ENCODE assay signal across 10 cellular contexts in the genomic region with DNA sequence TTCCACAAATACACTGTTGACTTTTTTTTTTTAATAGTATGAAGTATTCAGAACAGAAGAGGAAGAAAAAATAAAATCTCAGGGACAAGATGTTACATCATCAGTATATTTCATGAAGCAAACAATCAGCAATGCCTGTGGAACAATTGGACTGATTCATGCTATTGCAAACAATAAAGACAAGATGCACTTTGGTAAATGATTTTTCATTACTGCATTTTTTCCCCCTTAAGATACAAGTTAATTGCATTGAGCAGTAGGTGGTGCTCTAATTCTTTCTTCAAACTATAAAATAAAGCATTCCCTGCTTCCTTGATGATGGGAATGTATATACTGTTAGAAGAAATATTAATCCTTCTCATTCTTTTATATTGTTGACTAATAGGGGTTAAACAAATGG. TPM values are rescaled to one million over a fixed set of nuclear protein-coding genes. Genes with fewer than 3 reads are reported as not detected.
A peak's percentile ranks its signal among the peaks of the same experiment; 100 is the strongest.
DNase-seq lines count a peak whose midpoint lies in the region; ATAC-seq, FAIRE-seq and TF ChIP-seq lines count a peak whose summit lies in the region.
"Had no signal": no experiment of that assay in that cellular context is flagged by ENCODE, and none has a peak within 500 bp of the region (broad histone marks: within the 10 kb centered on the region; RNA-seq: fewer than 3 reads in every experiment).

No MANE protein-coding gene starts in this region.

- H3K9ac ChIP-seq in neural cell (ENCODE audit: low read length), result no peak overlapping the region

- peak; percentile 60 for TF ChIP-seq RAD21 in neural cell (conservative IDR thresholded peaks at IDR 0.05)

- no peak for TF ChIP-seq POLR2A in body of pancreas (IDR thresholded peaks at IDR 0.05)

- no peaks in the 10 kb centered on the region for H3K9me2 ChIP-seq in neural cell (ENCODE audit: insufficient read depth, low read length)

- intact Hi-C loops in body of pancreas (cut with DNase I), result no loop called here

- ATAC-seq in body of pancreas (no peak), GM18520 (IDR thresholded peaks at IDR 0.05; ENCODE audit: unreplicated experiment) (no peak)

- TF ChIP-seq EP300 in neural cell (conservative IDR thresholded peaks at IDR 0.05; ENCODE audit: poor library complexity, severe bottlenecking), result no peak

- no peak overlapping the region for H2AFZ ChIP-seq in neural cell (ENCODE audit: low read depth, low read length)

- H3K4me2 ChIP-seq in neural cell (ENCODE audit: low read length), result no peak overlapping the region

- no peaks in the 10 kb centered on the region for H4K20me1 ChIP-seq in neural cell (ENCODE audit: insufficient read depth)

- H3K4me1 ChIP-seq in body of pancreas, result no peaks in the 10 kb centered on the region
- H3K4me1 ChIP-seq: esophagus squamous epithelium had no signal

- H3F3A ChIP-seq in neural cell (ENCODE audit: insufficient read depth, low read length, poor library complexity, severe bottlenecking), result no peaks in the 10 kb centered on the region

- H3K79me2 ChIP-seq in neural cell (replicated peaks; ENCODE audit: insufficient read depth, low read length), result no peaks in the 10 kb centered on the region

- DNase-seq in DMS 273 (lab: John Stamatoyannopoulos, UW; ENCODE audit: unreplicated experiment), result peak; percentile 32
- no peak for DNase-seq in DMS 273 treated with DMSO at 0.1 percent for 48 hours (lab: John Stamatoyannopoulos, UW)
- DNase-seq in LHCN-M2 (ENCODE audit: low read depth), result peak; percentile 53
- DNase-seq in bronchial epithelial cell (ENCODE audit: low read depth), result peak; percentile 70
- no peak for DNase-seq in mesenteric fat pad (ENCODE audit: low spot score)
- no peak for DNase-seq in body of pancreas
- DNase-seq: 8988T, esophagus squamous epithelium had no signal

- no peak overlapping the region for H3K27ac ChIP-seq in neural cell (ENCODE audit: low read length)
- no peak overlapping the region for H3K27ac ChIP-seq in body of pancreas
- H3K27ac ChIP-seq: esophagus squamous epithelium had no signal

- H3K27me3 ChIP-seq in bronchial epithelial cell (ENCODE audit: control insufficient read depth, insufficient read depth, low read length) (no peaks in the 10 kb centered on the region), neural cell (ENCODE audit: insufficient read depth, low read depth, low read length) (no peaks in the 10 kb centered on the region), body of pancreas (no peaks in the 10 kb centered on the region)
- H3K27me3 ChIP-seq: esophagus squamous epithelium had no signal

- H3K4me3 ChIP-seq in bronchial epithelial cell (ENCODE audit: low read depth, low read length) (no peak overlapping the region), neural cell (ENCODE audit: low read length) (no peak overlapping the region), body of pancreas (no peak overlapping the region)
- H3K4me3 ChIP-seq: esophagus squamous epithelium had no signal

- FAIRE-seq in bronchial epithelial cell (lab: Jason Lieb, UNC), result no peak

- TF ChIP-seq CTCF in bronchial epithelial cell (IDR thresholded peaks at IDR 0.05; ENCODE audit: insufficient read depth, low read length, severe bottlenecking) (peak; percentile 14), neural cell (IDR thresholded peaks at IDR 0.05; ENCODE audit: poor library complexity, severe bottlenecking) (peak; percentile 56), body of pancreas (IDR thresholded peaks at IDR 0.05) (peak in 3 of 7 experiments; percentile 12 to 20 (median 19))

- H3K36me3 ChIP-seq in bronchial epithelial cell (ENCODE audit: control insufficient read depth, insufficient read depth, low read length) (peaks cover 1% of the 10 kb centered on the region), neural cell (ENCODE audit: insufficient read depth, low read length) (no peaks in the 10 kb centered on the region), body of pancreas (replicated peaks in 1 of 2; ENCODE audit: insufficient read depth in 1 of 2, low read depth in 2 of 2) (peaks cover 0 to 16% of the 10 kb centered on the region in 2 donors)

- H3K9me3 ChIP-seq in neural cell (ENCODE audit: low read length) (no peaks in the 10 kb centered on the region), body of pancreas (no peaks in the 10 kb centered on the region)
- H3K9me3 ChIP-seq: esophagus squamous epithelium had no signal

TF ChIP-seq in neural cell, 6 proteins besides CTCF, POLR2A, EP300 and RAD21:
- TF ChIP-seq EZH2 (IDR thresholded peaks at IDR 0.05; ENCODE audit: borderline replicate concordance, insufficient read depth, low read length, poor library complexity, severe bottlenecking), result no peak
- no peak for TF ChIP-seq POLR2AphosphoS5 (IDR thresholded peaks at IDR 0.05)
- TF ChIP-seq, protein P1, sequence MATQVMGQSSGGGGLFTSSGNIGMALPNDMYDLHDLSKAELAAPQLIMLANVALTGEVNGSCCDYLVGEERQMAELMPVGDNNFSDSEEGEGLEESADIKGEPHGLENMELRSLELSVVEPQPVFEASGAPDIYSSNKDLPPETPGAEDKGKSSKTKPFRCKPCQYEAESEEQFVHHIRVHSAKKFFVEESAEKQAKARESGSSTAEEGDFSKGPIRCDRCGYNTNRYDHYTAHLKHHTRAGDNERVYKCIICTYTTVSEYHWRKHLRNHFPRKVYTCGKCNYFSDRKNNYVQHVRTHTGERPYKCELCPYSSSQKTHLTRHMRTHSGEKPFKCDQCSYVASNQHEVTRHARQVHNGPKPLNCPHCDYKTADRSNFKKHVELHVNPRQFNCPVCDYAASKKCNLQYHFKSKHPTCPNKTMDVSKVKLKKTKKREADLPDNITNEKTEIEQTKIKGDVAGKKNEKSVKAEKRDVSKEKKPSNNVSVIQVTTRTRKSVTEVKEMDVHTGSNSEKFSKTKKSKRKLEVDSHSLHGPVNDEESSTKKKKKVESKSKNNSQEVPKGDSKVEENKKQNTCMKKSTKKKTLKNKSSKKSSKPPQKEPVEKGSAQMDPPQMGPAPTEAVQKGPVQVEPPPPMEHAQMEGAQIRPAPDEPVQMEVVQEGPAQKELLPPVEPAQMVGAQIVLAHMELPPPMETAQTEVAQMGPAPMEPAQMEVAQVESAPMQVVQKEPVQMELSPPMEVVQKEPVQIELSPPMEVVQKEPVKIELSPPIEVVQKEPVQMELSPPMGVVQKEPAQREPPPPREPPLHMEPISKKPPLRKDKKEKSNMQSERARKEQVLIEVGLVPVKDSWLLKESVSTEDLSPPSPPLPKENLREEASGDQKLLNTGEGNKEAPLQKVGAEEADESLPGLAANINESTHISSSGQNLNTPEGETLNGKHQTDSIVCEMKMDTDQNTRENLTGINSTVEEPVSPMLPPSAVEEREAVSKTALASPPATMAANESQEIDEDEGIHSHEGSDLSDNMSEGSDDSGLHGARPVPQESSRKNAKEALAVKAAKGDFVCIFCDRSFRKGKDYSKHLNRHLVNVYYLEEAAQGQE (IDR thresholded peaks at IDR 0.05; ENCODE audit: borderline replicate concordance), result no peak
- TF ChIP-seq TAF1 (IDR thresholded peaks at IDR 0.05; ENCODE audit: low read depth), result no peak
- TF ChIP-seq MXI1 (conservative IDR thresholded peaks at IDR 0.05; ENCODE audit: poor library complexity, severe bottlenecking), result no peak
- TF ChIP-seq SMC3 (conservative IDR thresholded peaks at IDR 0.05; ENCODE audit: poor library complexity), result peak; percentile 55

RNA-seq across cellular contexts. Expression of a gene that starts 17.1 kb away (rescaled TPM):
- 53.8 and 60.7 TPM in 2 replicates for total RNA-seq in LHCN-M2 (2014; rRNA removed)
- polyA plus RNA-seq in LHCN-M2 (2012), result 50.6 TPM
- 74.5 and 101 TPM in 2 replicates for total RNA-seq in bronchial epithelial cell
- 46.0 and 47.1 TPM in 2 replicates for polyA plus RNA-seq in neural cell
- polyA minus RNA-seq in neural cell, result 57.7 and 62.5 TPM in 2 replicates
- 38.8 TPM for total RNA-seq in mesenteric fat pad
- 10 to 100 TPM in 1 of 2 donors, 1 to 10 TPM in 1; 2.0 to 20.5 TPM for total RNA-seq in body of pancreas

RNA-seq across cellular contexts. Expression of a gene that starts 29.0 kb away (rescaled TPM):
- total RNA-seq in LHCN-M2 (2014; rRNA removed), result 58.4 and 125 TPM in 2 replicates
- 353 TPM for polyA plus RNA-seq in LHCN-M2 (2012)
- 35.8 and 46.9 TPM in 2 replicates for total RNA-seq in bronchial epithelial cell
- 206 and 301 TPM in 2 replicates for polyA plus RNA-seq in neural cell
- 51.1 and 75.1 TPM in 2 replicates for polyA minus RNA-seq in neural cell
- total RNA-seq in mesenteric fat pad, result 133 TPM
- total RNA-seq in body of pancreas, result 100 to 1,000 TPM in 1 of 2 donors, 1 to 10 TPM in 1; 6.3 to 286 TPM

Comparison
In these comparisons a context has a peak if more than half of its experiments do, and no peak if none do; other contexts are left out.
1. DNase-seq: peak in DMS 273 (single experiment), LHCN-M2 (single experiment) and bronchial epithelial cell (single experiment); none in DMS 273 treated with DMSO at 0.1 percent for 48 hours (single experiment), mesenteric fat pad (single experiment) and body of pancreas (0 of 4).